Comparison of ENCODE assay signal across 7 cellular contexts in genomic region chr17:76537578-76538280, GRCh38. TPM values are rescaled to one million over a fixed set of nuclear protein-coding genes. Genes with fewer than 3 reads are reported as not detected.
DNase-seq lines count a peak whose midpoint lies in the region; ATAC-seq and TF ChIP-seq lines count a peak whose summit lies in the region.

TSS of gene CYGB (minus strand) at chr17:76537709. CDS start at chr17:76537542, 167 bp downstream.

- CTCF ChIA-PET in activated CD4-positive, alpha-beta T cell treated with anti-CD3 and anti-CD28 coated beads, Interleukin-2, amount 10 ng/mL, durations not matched to agents 7 days and 5 days (lab: Charles Lee) = no interaction called here

- no peak within 1 kb of the TSS for H3K27ac ChIP-seq in right lobe of liver
- peak within 1 kb of the TSS; percentile 2 for H3K27ac ChIP-seq in stomach smooth muscle (ENCODE audit: low read length)

- DNase-seq in NCI-H2227 treated with DMSO at 0.1 percent for 48 hours (lab: John Stamatoyannopoulos, UW) (peak; percentile 28), chondrocyte (ENCODE audit: low spot score) (peak; percentile 78), right lobe of liver (no peak), NCI-H2107 (lab: John Stamatoyannopoulos, UW) (no peak)
- DNase-seq in activated CD4-positive, alpha-beta T cell treated with anti-CD3 and anti-CD28 coated beads, Interleukin-2, amount 10 ng/mL, durations not matched to agents 7 days and 5 days = no peak

- no peaks in the 10 kb centered on the region for H3K9me3 ChIP-seq in right lobe of liver
- no peaks in the 10 kb centered on the region for H3K9me3 ChIP-seq in stomach smooth muscle (ENCODE audit: control insufficient read depth in 2 of 2, low read length in 2 of 2)

- no peaks in the 10 kb centered on the region for H3K9me3 Mint-ChIP-seq in chondrocyte (ENCODE audit: low read depth)
- H3K9me3 Mint-ChIP-seq in activated CD4-positive, alpha-beta T cell treated with anti-CD3 and anti-CD28 coated beads, Interleukin-2, amount 10 ng/mL, durations not matched to agents 7 days and 5 days = no peaks in the 10 kb centered on the region

- POLR2A ChIA-PET in activated CD4-positive, alpha-beta T cell treated with anti-CD3 and anti-CD28 coated beads, Interleukin-2, amount 10 ng/mL, durations not matched to agents 7 days and 5 days (lab: Charles Lee) = no interaction called here

- H3K27me3 ChIP-seq in right lobe of liver = no peaks in the 10 kb centered on the region
- H3K27me3 ChIP-seq in stomach smooth muscle (ENCODE audit: control insufficient read depth in 1 of 2, insufficient read depth in 2 of 2, low read length in 2 of 2) = peaks cover 20 to 35% of the 10 kb centered on the region in 2 donors

- intact Hi-C loops in right lobe of liver (cut with DNase I) = no loop called here

- H3K4me3 ChIP-seq in right lobe of liver (peak within 1 kb of the TSS; percentile 7 to 37 (median 16)), stomach smooth muscle (ENCODE audit: low read length in 2 of 2) (peak within 1 kb of the TSS; percentile 40 to 68)

- peaks cover 10% of the 10 kb centered on the region for H3K4me1 Mint-ChIP-seq in chondrocyte (ENCODE audit: low read depth)
- peaks cover 6% of the 10 kb centered on the region for H3K4me1 Mint-ChIP-seq in activated CD4-positive, alpha-beta T cell treated with anti-CD3 and anti-CD28 coated beads, Interleukin-2, amount 10 ng/mL, durations not matched to agents 7 days and 5 days

- TF ChIP-seq CTCF in chondrocyte (IDR thresholded peaks at IDR 0.05) = no peak
- TF ChIP-seq CTCF in right lobe of liver (IDR thresholded peaks at IDR 0.05) = no peak

- H3K27ac Mint-ChIP-seq in chondrocyte (ENCODE audit: unreplicated experiment) = no peak within 1 kb of the TSS
- H3K27ac Mint-ChIP-seq in activated CD4-positive, alpha-beta T cell treated with anti-CD3 and anti-CD28 coated beads, Interleukin-2, amount 10 ng/mL, durations not matched to agents 7 days and 5 days = no peak within 1 kb of the TSS

- H3K27me3 Mint-ChIP-seq in chondrocyte (ENCODE audit: low read depth) = no peaks in the 10 kb centered on the region
- H3K27me3 Mint-ChIP-seq in activated CD4-positive, alpha-beta T cell treated with anti-CD3 and anti-CD28 coated beads, Interleukin-2, amount 10 ng/mL, durations not matched to agents 7 days and 5 days = peaks cover 52% of the 10 kb centered on the region

- WGBS in right lobe of liver (ENCODE audit: insufficient coverage, low coverage, low lambda C conversion rate, missing lambda C conversion rate) = 0% methylated on average over 1 of the region's 95 CpGs

- ATAC-seq in right lobe of liver (no peak), HG02938 (IDR thresholded peaks at IDR 0.05; ENCODE audit: unreplicated experiment) (no peak)

- no peak for TF ChIP-seq POLR2A in right lobe of liver (IDR thresholded peaks at IDR 0.05)

- no peaks in the 10 kb centered on the region for H3K36me3 Mint-ChIP-seq in chondrocyte (ENCODE audit: low read depth)
- H3K36me3 Mint-ChIP-seq in activated CD4-positive, alpha-beta T cell treated with anti-CD3 and anti-CD28 coated beads, Interleukin-2, amount 10 ng/mL, durations not matched to agents 7 days and 5 days (ENCODE audit: low read depth) = no peaks in the 10 kb centered on the region

- H3K4me3 Mint-ChIP-seq in chondrocyte (ENCODE audit: unreplicated experiment) = peak within 1 kb of the TSS; percentile 53
- H3K4me3 Mint-ChIP-seq in activated CD4-positive, alpha-beta T cell treated with anti-CD3 and anti-CD28 coated beads, Interleukin-2, amount 10 ng/mL, durations not matched to agents 7 days and 5 days = no peak within 1 kb of the TSS

- peaks cover 0 to 14% (median 3%) of the 10 kb centered on the region in 4 donors for H3K4me1 ChIP-seq in right lobe of liver
- peaks cover 36% of the 10 kb centered on the region for H3K4me1 ChIP-seq in stomach smooth muscle (ENCODE audit: control insufficient read depth, insufficient read depth, low read length)

- H3K36me3 ChIP-seq in right lobe of liver (no peaks in the 10 kb centered on the region), stomach smooth muscle (ENCODE audit: control insufficient read depth in 2 of 2, insufficient read depth in 2 of 2, low read length in 2 of 2) (no peaks in the 10 kb centered on the region)

- peak within 1 kb of the TSS; percentile 29 to 33 for H3K9ac ChIP-seq in stomach smooth muscle (ENCODE audit: low read length in 2 of 2)

RNA-seq across cellular contexts. Expression of gene CYGB, which starts in this region (rescaled TPM):
- 0.48 to 5.4 TPM (median 4.6 TPM) in 3 replicates for total RNA-seq in chondrocyte
- 1 to 10 TPM; 1.8 to 4.1 (median 3.1) TPM for total RNA-seq in right lobe of liver
- total RNA-seq in activated CD4-positive, alpha-beta T cell treated with anti-CD3 and anti-CD28 coated beads, Interleukin-2, amount 10 ng/mL, durations not matched to agents 7 days and 5 days = not detected

Comparison
In these comparisons a context has a peak if more than half of its experiments do, and no peak if none do; other contexts are left out.
1. DNase-seq: peak in NCI-H2227 treated with DMSO at 0.1 percent for 48 hours (single experiment) and chondrocyte (single experiment); none in right lobe of liver (0 of 3), NCI-H2107 (single experiment) and activated CD4-positive, alpha-beta T cell treated with anti-CD3 and anti-CD28 coated beads, Interleukin-2, amount 10 ng/mL, durations not matched to agents 7 days and 5 days (single experiment).